In the genomic region with DNA sequence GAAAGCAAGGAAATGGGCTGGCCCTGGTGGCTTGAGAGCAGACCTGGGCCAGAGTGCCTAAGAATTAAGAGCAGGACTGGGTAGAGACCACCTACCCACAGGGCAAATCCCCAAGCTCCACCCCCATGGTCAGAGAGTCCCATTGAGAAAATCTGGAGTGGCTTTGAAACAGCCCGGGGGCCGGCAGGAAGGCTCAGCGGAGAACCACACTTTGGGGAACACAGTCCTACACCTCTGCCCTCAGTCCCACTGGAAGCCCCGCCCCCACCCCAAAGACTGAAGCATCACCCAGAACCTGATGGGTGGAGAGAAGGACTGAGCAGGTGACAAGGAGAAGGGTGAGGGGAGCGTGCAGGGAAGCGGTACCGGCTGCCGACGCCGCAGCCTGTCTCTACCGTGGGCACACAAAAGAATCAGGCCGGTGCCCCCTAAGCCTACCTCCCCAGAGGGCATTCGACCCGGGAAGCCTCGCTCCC, we compare ENCODE assay signal across 9 cellular contexts. TPM values are rescaled to one million over a fixed set of nuclear protein-coding genes. Genes with fewer than 3 reads are reported as not detected.
A peak's percentile ranks its signal among the peaks of the same experiment; 100 is the strongest.
DNase-seq lines count a peak whose midpoint lies in the region; ATAC-seq and TF ChIP-seq lines count a peak whose summit lies in the region.
"Had no signal": no experiment of that assay in that cellular context is flagged by ENCODE, and none has a peak within 500 bp of the region (broad histone marks: within the 10 kb centered on the region; RNA-seq: fewer than 3 reads in every experiment).

No MANE protein-coding gene starts in this region.

- peaks cover 6% of the 10 kb centered on the region for H3K4me1 ChIP-seq in iPS DF 6.9 (ENCODE audit: control insufficient read depth, insufficient read depth, low read length)
- H3K4me1 ChIP-seq in stomach: peaks cover 52 to 80% (median 70%) of the 10 kb centered on the region in 4 donors

- TF ChIP-seq POLR2A in stomach (IDR thresholded peaks at IDR 0.05) (no peak), erythroblast (IDR thresholded peaks at IDR 0.05; ENCODE audit: low read length) (no peak)

- H3K4me3 ChIP-seq in iPS DF 6.9 (ENCODE audit: low read length) (peak overlapping the region; percentile 39; the same call in 1 of the 2 replicates), stomach (peak overlapping the region; percentile 41 to 53 (median 46))

- no peaks in the 10 kb centered on the region for H3K9me3 ChIP-seq in iPS DF 6.9 (ENCODE audit: control insufficient read depth, insufficient read depth, low read length)
- no peaks in the 10 kb centered on the region for H3K9me3 ChIP-seq in stomach

- peaks cover 3% of the 10 kb centered on the region for H3K36me3 Mint-ChIP-seq in T-helper 1 cell treated with Interleukin-12 subunit alpha and Interleukin-12 subunit beta and Interleukin-4 antibody, amounts not matched to agents 30 μg/mL and 1 μg/mL, for 36 hours (ENCODE audit: low read depth)
- no peaks in the 10 kb centered on the region for H3K36me3 Mint-ChIP-seq in WTC11

- peak overlapping the region; percentile 28 for H3K4me3 Mint-ChIP-seq in T-helper 1 cell treated with Interleukin-12 subunit alpha and Interleukin-12 subunit beta and Interleukin-4 antibody, amounts not matched to agents 30 μg/mL and 1 μg/mL, for 36 hours
- peak overlapping the region; percentile 65 for H3K4me3 Mint-ChIP-seq in WTC11

- H3K4me1 Mint-ChIP-seq in T-helper 1 cell treated with Interleukin-12 subunit alpha and Interleukin-12 subunit beta and Interleukin-4 antibody, amounts not matched to agents 30 μg/mL and 1 μg/mL, for 36 hours (ENCODE audit: low read depth): peaks cover 34% of the 10 kb centered on the region
- peaks cover 46% of the 10 kb centered on the region for H3K4me1 Mint-ChIP-seq in WTC11

- POLR2A ChIA-PET in WTC11 (lab: Charles Lee): interaction anchor here (0.9 to 1.4 kb wide), 3 partner anchors 8 to 18 kb away, joined by 3 to 6 read pairs (median 4); partner anchors contain the start of gene ABCF2

- no peak for TF ChIP-seq EP300 in stomach (IDR thresholded peaks at IDR 0.05)

- CTCF ChIA-PET in WTC11 (lab: Charles Lee): interaction anchor here (0.6 to 4.6 kb wide), 50 partner anchors 8 to 491 kb away, joined by 3 to 83 read pairs (median 5); partner anchors contain the start of genes ABCF2, ASB10, CHPF2 and GBX1

- peak; percentile 10 for ATAC-seq in WTC11
- ATAC-seq in HG03565 (IDR thresholded peaks at IDR 0.05; ENCODE audit: unreplicated experiment): no peak

- no peaks in the 10 kb centered on the region for H3K9me3 Mint-ChIP-seq in T-helper 1 cell treated with Interleukin-12 subunit alpha and Interleukin-12 subunit beta and Interleukin-4 antibody, amounts not matched to agents 30 μg/mL and 1 μg/mL, for 36 hours
- H3K9me3 Mint-ChIP-seq in WTC11: no peaks in the 10 kb centered on the region

- no CpG with 5 or more reads among the region's 15 CpGs for WGBS in iPS DF 6.9 (ENCODE audit: insufficient coverage, insufficient read length)
- WGBS in stomach, 5 donors: 6 to 24% (median 19%) methylated on average over 5 to 15 of the region's 15 CpGs

- no peaks in the 10 kb centered on the region for H3K36me3 ChIP-seq in iPS DF 6.9 (ENCODE audit: control insufficient read depth, insufficient read depth, low read length)
- peaks cover 0 to 28% (median 25%) of the 10 kb centered on the region in 4 donors for H3K36me3 ChIP-seq in stomach

- DNase-seq in T-helper 1 cell: no peak
- DNase-seq in WTC11 (ENCODE audit: low spot score): peak; percentile 34
- no peak for DNase-seq in iPS DF 6.9 (ENCODE audit: low read depth, low spot score)
- no peak for DNase-seq in stomach
- DNase-seq in DMS 273 treated with DMSO at 0.1 percent for 48 hours (lab: John Stamatoyannopoulos, UW): no peak
- DNase-seq in erythroblast (lab: John Stamatoyannopoulos, UW): no peak

- peaks cover 25% of the 10 kb centered on the region; the same call in 1 of the 2 replicates for H3K27me3 ChIP-seq in iPS DF 6.9 (ENCODE audit: control insufficient read depth, insufficient read depth, low read length)
- H3K27me3 ChIP-seq in stomach: peaks cover 0 to 38% (median 21%) of the 10 kb centered on the region in 3 donors

- H3K27ac Mint-ChIP-seq in T-helper 1 cell treated with Interleukin-12 subunit alpha and Interleukin-12 subunit beta and Interleukin-4 antibody, amounts not matched to agents 30 μg/mL and 1 μg/mL, for 36 hours: no peak overlapping the region
- H3K27ac Mint-ChIP-seq in WTC11: no peak overlapping the region

- TF ChIP-seq CTCF in WTC11 (IDR thresholded peaks at IDR 0.05): no peak
- TF ChIP-seq CTCF in stomach (IDR thresholded peaks at IDR 0.05): no peak

- intact Hi-C loops in stomach (cut with DNase I; ENCODE audit: low total_unique reads): loop anchor here (10.0 kb wide), 1 partner anchor 60 kb away; no protein-coding TSS in a partner anchor

- H3K27ac ChIP-seq in iPS DF 6.9 (ENCODE audit: low read length) (no peak overlapping the region), stomach (peak overlapping the region in 2 of 5 donors; percentile 20 to 93)

- peaks cover 45% of the 10 kb centered on the region for H3K27me3 Mint-ChIP-seq in T-helper 1 cell treated with Interleukin-12 subunit alpha and Interleukin-12 subunit beta and Interleukin-4 antibody, amounts not matched to agents 30 μg/mL and 1 μg/mL, for 36 hours (ENCODE audit: low read depth)
- H3K27me3 Mint-ChIP-seq in WTC11 (ENCODE audit: low read depth): peaks cover 49% of the 10 kb centered on the region

TF ChIP-seq in WTC11, 78 proteins besides CTCF, POLR2A, EP300 and RAD21:
- TF ChIP-seq PRDM15 (CRISPR knock-in tag; IDR thresholded peaks at IDR 0.05) (peak; percentile 43; the same call in 1 of the 2 replicates), ESRRA (CRISPR knock-in tag; IDR thresholded peaks at IDR 0.05; ENCODE audit: borderline replicate concordance) (no peak)

RNA-seq across cellular contexts. Expression of gene SMARCD3, which starts 3.6 kb away (rescaled TPM):
- total RNA-seq in WTC11 (2021) (5.8 to 9.0 TPM (median 5.9 TPM) in 3 replicates), stomach (100 to 1,000 TPM in 1 of 5 donors, 10 to 100 TPM in 4; 11.6 to 105 (median 22.5) TPM)
- 10 to 100 TPM; 27.4 to 43.5 (median 38.6) TPM for polyA plus RNA-seq in stomach

RNA-seq across cellular contexts. Expression of gene CHPF2, which starts 12.6 kb away (rescaled TPM):
- 25.0 to 30.7 TPM (median 26.3 TPM) in 3 replicates for total RNA-seq in WTC11 (2021)
- 100 to 1,000 TPM in 1 of 5 donors, 10 to 100 TPM in 4; 12.8 to 100 (median 66.9) TPM for total RNA-seq in stomach
- 10 to 100 TPM in 2 of 3 donors, 1 to 10 TPM in 1; 5.8 to 15.5 (median 13.8) TPM for polyA plus RNA-seq in stomach

RNA-seq across cellular contexts. Expression of gene ABCF2, which starts 17.9 kb away (rescaled TPM):
- total RNA-seq in WTC11 (2021) (41.3 to 43.7 TPM (median 43.5 TPM) in 3 replicates), stomach (10 to 100 TPM in 3 of 5 donors, 1 to 10 TPM in 2; 5.2 to 28.0 (median 13.4) TPM)
- 10 to 100 TPM; 14.3 to 16.3 (median 16.1) TPM for polyA plus RNA-seq in stomach

RNA-seq across cellular contexts. Expression of gene H2BK1, which starts 34.6 kb away (rescaled TPM):
- total RNA-seq in WTC11 (2021): 0.87 TPM in 1 of 3 replicates, not detected in the others
- not detected for total RNA-seq in stomach
- not detected for polyA plus RNA-seq in stomach

RNA-seq across cellular contexts. Expression of gene ASB10, which starts 57.9 kb away (rescaled TPM):
- total RNA-seq in WTC11 (2021) (not detected in 3 replicates), stomach (not detected)
- under 1 TPM in 1 of 3 donors, not detected in 2; 0.05 TPM for polyA plus RNA-seq in stomach
- total RNA-seq: T-helper 1 cell treated with Interleukin-12 subunit alpha and Interleukin-12 subunit beta and Interleukin-4 antibody, amounts not matched to agents 30 ng/mL and 1 ng/mL, for 36 hours had no signal
